In the genomic region with DNA sequence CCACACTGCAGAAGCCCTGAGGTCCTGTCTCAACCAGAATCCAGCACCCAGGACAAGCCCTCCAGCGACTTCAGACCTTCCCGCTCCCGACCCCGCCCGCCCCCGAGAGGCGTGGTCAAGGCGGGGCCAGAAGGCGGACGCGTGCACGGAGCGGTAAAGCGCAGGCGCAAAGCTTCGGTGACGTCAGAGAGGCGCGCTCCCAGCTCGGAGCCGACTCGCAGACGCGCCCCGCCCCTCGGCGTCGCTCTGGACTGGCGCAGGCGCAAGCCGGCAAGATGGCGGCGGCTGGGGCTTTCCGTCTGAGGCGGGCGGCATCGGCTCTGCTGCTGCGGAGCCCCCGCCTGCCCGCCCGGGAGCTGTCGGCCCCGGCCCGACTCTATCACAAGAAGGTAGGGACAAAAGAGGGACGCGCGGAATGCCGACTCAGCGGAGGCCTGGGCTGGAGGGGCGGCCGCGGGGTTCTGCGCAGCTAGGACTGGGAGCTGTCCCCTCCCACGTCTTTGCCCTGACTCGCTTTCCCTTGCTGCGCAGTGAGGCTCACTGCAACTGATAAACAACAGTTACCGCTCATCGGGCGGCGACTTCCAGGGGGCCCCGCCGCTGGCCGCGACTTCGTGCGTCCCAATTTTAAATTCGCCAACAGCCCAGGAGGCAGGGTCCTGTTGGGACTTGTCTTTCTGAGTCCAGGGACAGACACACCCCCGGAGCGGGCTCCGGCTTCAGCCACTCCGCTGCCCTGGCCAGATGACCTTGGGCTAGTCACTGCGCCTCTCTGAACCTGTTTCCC, we compare ENCODE assay signal across 8 cellular contexts. TPM values are rescaled to one million over a fixed set of nuclear protein-coding genes. Genes with fewer than 3 reads are reported as not detected.
DNase-seq lines count a peak whose midpoint lies in the region; ATAC-seq and TF ChIP-seq lines count a peak whose summit lies in the region.

A gene (plus strand): TSS at position 249 of the 787 bp plus-strand sequence. CDS start 27 bp downstream, at position 276.

- ATAC-seq in GM21619 (IDR thresholded peaks at IDR 0.05; ENCODE audit: unreplicated experiment) = peak; percentile 52

- H3K9me3 ChIP-seq in mononuclear cell (ENCODE audit: low read depth, low read length) = no peaks in the 10 kb centered on the region

- H3K4me3 ChIP-seq in epithelial cell of esophagus (ENCODE audit: low read length) (peak within 1 kb of the TSS; percentile 98), mononuclear cell (ENCODE audit: low read length) (peak within 1 kb of the TSS; percentile 97)

- H3K4me1 ChIP-seq in mononuclear cell (ENCODE audit: insufficient read depth, low read length) = peaks cover 64% of the 10 kb centered on the region

- no peak for TF ChIP-seq EP300 in Ishikawa (IDR thresholded peaks at IDR 0.05; ENCODE audit: borderline replicate concordance)

- TF ChIP-seq CTCF in epithelial cell of esophagus (IDR thresholded peaks at IDR 0.05; ENCODE audit: insufficient read depth, low read depth, low read length, missing control alignments) = no peak

- no peaks in the 10 kb centered on the region for H3K27me3 ChIP-seq in mononuclear cell (ENCODE audit: insufficient read depth, low read length)

- TF ChIP-seq RAD21 in Ishikawa (IDR thresholded peaks at IDR 0.05; ENCODE audit: low read depth) = no peak

- DNase-seq in DMS153 (lab: John Stamatoyannopoulos, UW) = peak; percentile 94
- DNase-seq in OCI-M2 (lab: John Stamatoyannopoulos, UW; ENCODE audit: unreplicated experiment) = peak; percentile 44
- DNase-seq in activated T-cell treated with anti-CD3 and anti-CD28 coated beads for 4 hours = peak; percentile 99
- DNase-seq in epithelial cell of esophagus (ENCODE audit: low read depth) = peak; percentile 98
- DNase-seq in stimulated activated CD8-positive, alpha-beta memory T cell treated with anti-CD3 and anti-CD28 coated beads, Interleukin-2, amount 100 ng/mL, for 48 hours (ENCODE audit: low read depth in 2 of 2) = peak; percentile 99

TF ChIP-seq in Ishikawa, 13 proteins besides CTCF, POLR2A, EP300 and RAD21:
- TF ChIP-seq, protein P1, sequence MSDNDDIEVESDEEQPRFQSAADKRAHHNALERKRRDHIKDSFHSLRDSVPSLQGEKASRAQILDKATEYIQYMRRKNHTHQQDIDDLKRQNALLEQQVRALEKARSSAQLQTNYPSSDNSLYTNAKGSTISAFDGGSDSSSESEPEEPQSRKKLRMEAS (IDR thresholded peaks at IDR 0.05) = peak; percentile 65; the same call in 1 of the 2 replicates
- TF ChIP-seq YY1 (IDR thresholded peaks at IDR 0.05; ENCODE audit: low read depth) (peak; percentile 94), CREB1 (IDR thresholded peaks at IDR 0.05; ENCODE audit: low read depth) (peak; percentile 82), TAF1 (IDR thresholded peaks at IDR 0.05; ENCODE audit: low read depth) (peak; percentile 64; the same call in 1 of the 2 replicates), FOXM1 (IDR thresholded peaks at IDR 0.05; ENCODE audit: borderline replicate concordance, low read depth) (no peak), TCF12 (IDR thresholded peaks at IDR 0.05; ENCODE audit: low read depth) (peak; percentile 8; the same call in 1 of the 2 replicates)
- TF ChIP-seq, protein P2, sequence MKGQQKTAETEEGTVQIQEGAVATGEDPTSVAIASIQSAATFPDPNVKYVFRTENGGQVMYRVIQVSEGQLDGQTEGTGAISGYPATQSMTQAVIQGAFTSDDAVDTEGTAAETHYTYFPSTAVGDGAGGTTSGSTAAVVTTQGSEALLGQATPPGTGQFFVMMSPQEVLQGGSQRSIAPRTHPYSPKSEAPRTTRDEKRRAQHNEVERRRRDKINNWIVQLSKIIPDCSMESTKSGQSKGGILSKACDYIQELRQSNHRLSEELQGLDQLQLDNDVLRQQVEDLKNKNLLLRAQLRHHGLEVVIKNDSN (IDR thresholded peaks at IDR 0.05) = no peak
- TF ChIP-seq, protein P3, sequence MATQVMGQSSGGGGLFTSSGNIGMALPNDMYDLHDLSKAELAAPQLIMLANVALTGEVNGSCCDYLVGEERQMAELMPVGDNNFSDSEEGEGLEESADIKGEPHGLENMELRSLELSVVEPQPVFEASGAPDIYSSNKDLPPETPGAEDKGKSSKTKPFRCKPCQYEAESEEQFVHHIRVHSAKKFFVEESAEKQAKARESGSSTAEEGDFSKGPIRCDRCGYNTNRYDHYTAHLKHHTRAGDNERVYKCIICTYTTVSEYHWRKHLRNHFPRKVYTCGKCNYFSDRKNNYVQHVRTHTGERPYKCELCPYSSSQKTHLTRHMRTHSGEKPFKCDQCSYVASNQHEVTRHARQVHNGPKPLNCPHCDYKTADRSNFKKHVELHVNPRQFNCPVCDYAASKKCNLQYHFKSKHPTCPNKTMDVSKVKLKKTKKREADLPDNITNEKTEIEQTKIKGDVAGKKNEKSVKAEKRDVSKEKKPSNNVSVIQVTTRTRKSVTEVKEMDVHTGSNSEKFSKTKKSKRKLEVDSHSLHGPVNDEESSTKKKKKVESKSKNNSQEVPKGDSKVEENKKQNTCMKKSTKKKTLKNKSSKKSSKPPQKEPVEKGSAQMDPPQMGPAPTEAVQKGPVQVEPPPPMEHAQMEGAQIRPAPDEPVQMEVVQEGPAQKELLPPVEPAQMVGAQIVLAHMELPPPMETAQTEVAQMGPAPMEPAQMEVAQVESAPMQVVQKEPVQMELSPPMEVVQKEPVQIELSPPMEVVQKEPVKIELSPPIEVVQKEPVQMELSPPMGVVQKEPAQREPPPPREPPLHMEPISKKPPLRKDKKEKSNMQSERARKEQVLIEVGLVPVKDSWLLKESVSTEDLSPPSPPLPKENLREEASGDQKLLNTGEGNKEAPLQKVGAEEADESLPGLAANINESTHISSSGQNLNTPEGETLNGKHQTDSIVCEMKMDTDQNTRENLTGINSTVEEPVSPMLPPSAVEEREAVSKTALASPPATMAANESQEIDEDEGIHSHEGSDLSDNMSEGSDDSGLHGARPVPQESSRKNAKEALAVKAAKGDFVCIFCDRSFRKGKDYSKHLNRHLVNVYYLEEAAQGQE (IDR thresholded peaks at IDR 0.05; ENCODE audit: low read depth) = 0 out of 2 replicates have a peak, but pooled peaks have one; percentile 14

RNA-seq across cellular contexts. Expression of the gene that starts here (rescaled TPM):
- total RNA-seq in mononuclear cell = 137 TPM

Comparison
In these comparisons a context has a peak if more than half of its experiments do, and no peak if none do; other contexts are left out.
1. Peak in every context shown above with its lines: DNase-seq, ATAC-seq and H3K4me3 ChIP-seq.
2. DNase-seq: peak in every context shown above with its lines; median percentile 99 in activated T-cell treated with anti-CD3 and anti-CD28 coated beads for 4 hours; 99 in stimulated activated CD8-positive, alpha-beta memory T cell treated with anti-CD3 and anti-CD28 coated beads, Interleukin-2, amount 100 ng/mL, for 48 hours; 98 in epithelial cell of esophagus; 94 in DMS153; 44 in OCI-M2.